ENCODE assay signal across 23 cellular contexts in genomic region chr15:69988541-69989225, GRCh38.
DNase-seq lines count a peak whose midpoint lies in the region; ATAC-seq and TF ChIP-seq lines count a peak whose summit lies in the region.
"Had no signal": no experiment of that assay in that cellular context is flagged by ENCODE, and none has a peak within 500 bp of the region (broad histone marks: within the 10 kb centered on the region; RNA-seq: fewer than 3 reads in every experiment).

No MANE protein-coding gene starts in this region.

- no peaks in the 10 kb centered on the region for H3K9me3 ChIP-seq in SJCRH30 (replicated peaks)
- H3K9me3 ChIP-seq: SJSA1 had no signal

- no peaks in the 10 kb centered on the region; the same call in 1 of the 2 replicates for H4K20me1 ChIP-seq in GM23338 (replicated peaks; ENCODE audit: insufficient read depth)

- H3F3A ChIP-seq in GM23338 (replicated peaks; ENCODE audit: low read depth), result no peaks in the 10 kb centered on the region

- H3K4me3 ChIP-seq in GM23338 (no peak overlapping the region), SJCRH30 (no peak overlapping the region)
- H3K4me3 ChIP-seq: SJSA1 had no signal

- H3K4me3 Mint-ChIP-seq in GM23338 (no peak overlapping the region), memory B cell (no peak overlapping the region)
- H3K4me3 Mint-ChIP-seq: CD8-positive, alpha-beta T cell; H9; T-cell had no signal

- ATAC-seq in GM23338 (no peak), memory B cell (ENCODE audit: low read depth) (no peak), HG03135 (IDR thresholded peaks at IDR 0.05; ENCODE audit: unreplicated experiment) (no peak), HG02973 (IDR thresholded peaks at IDR 0.05; ENCODE audit: unreplicated experiment) (no peak), GM19395 (IDR thresholded peaks at IDR 0.05; ENCODE audit: unreplicated experiment) (no peak)
- ATAC-seq: CD8-positive, alpha-beta T cell; T-cell had no signal

- H3K27ac ChIP-seq in C4-2B, result peak overlapping the region; percentile 67
- H3K27ac ChIP-seq in GM23338 (ENCODE audit: low read depth), result no peak overlapping the region
- no peak overlapping the region for H3K27ac ChIP-seq in SJCRH30
- H3K27ac ChIP-seq: SJSA1 had no signal

- no peaks in the 10 kb centered on the region for H3K9me3 Mint-ChIP-seq in GM23338
- H3K9me3 Mint-ChIP-seq in memory B cell, result no peaks in the 10 kb centered on the region
- H3K9me3 Mint-ChIP-seq: CD8-positive, alpha-beta T cell; H9; T-cell had no signal

- H2AFZ ChIP-seq in GM23338, result no peak overlapping the region

- no peaks in the 10 kb centered on the region for H3K79me2 ChIP-seq in GM23338 (replicated peaks; ENCODE audit: insufficient read depth)

- H3K36me3 ChIP-seq in GM23338 (ENCODE audit: insufficient read depth) (no peaks in the 10 kb centered on the region), SJCRH30 (no peaks in the 10 kb centered on the region)
- H3K36me3 ChIP-seq: SJSA1 had no signal

- TF ChIP-seq CTCF in C4-2B (conservative IDR thresholded peaks at IDR 0.05) (no peak), GM23338 (conservative IDR thresholded peaks at IDR 0.05; ENCODE audit: low read depth in 2 of 2) (no peak)

- H3K27ac Mint-ChIP-seq in GM23338 (no peak overlapping the region), memory B cell (peak overlapping the region; percentile 35)
- H3K27ac Mint-ChIP-seq: CD8-positive, alpha-beta T cell; H9; T-cell had no signal

- H3K4me1 Mint-ChIP-seq in GM23338 (peaks cover 8% of the 10 kb centered on the region), memory B cell (peaks cover 44% of the 10 kb centered on the region)
- H3K4me1 Mint-ChIP-seq: T-cell had no signal

- no peaks in the 10 kb centered on the region for H3K9me2 ChIP-seq in GM23338 (ENCODE audit: insufficient read depth)

- H3K36me3 Mint-ChIP-seq in GM23338 (ENCODE audit: low read depth) (no peaks in the 10 kb centered on the region), memory B cell (peaks cover 3% of the 10 kb centered on the region)
- H3K36me3 Mint-ChIP-seq: CD8-positive, alpha-beta T cell; T-cell had no signal

- no peak overlapping the region for H3K4me2 ChIP-seq in GM23338

- H3K27me3 Mint-ChIP-seq in GM23338 (ENCODE audit: insufficient read depth, low read depth, poor library complexity) (peaks cover 9% of the 10 kb centered on the region), memory B cell (no peaks in the 10 kb centered on the region)

- H3K27me3 ChIP-seq in GM23338 (ENCODE audit: insufficient read depth) (no peaks in the 10 kb centered on the region), SJCRH30 (peaks cover 9% of the 10 kb centered on the region)
- H3K27me3 ChIP-seq: SJSA1 had no signal

- H3K4me1 ChIP-seq in GM23338 (ENCODE audit: insufficient read depth), result peaks cover 10% of the 10 kb centered on the region
- H3K4me1 ChIP-seq in SJCRH30, result peaks cover 10% of the 10 kb centered on the region; the same call in 1 of the 2 replicates

- peak; percentile 45 for DNase-seq in GM23338 (ENCODE audit: low spot score)
- DNase-seq in SJCRH30, result peak; percentile 34 to 51
- no peak for DNase-seq in memory B cell (ENCODE audit: low spot score in 2 of 2)
- DNase-seq: C1 segment of cervical spinal cord; CD8-positive, alpha-beta T cell; DMS 273 treated with DMSO at 0.1 percent for 48 hours; DMS79; H9; KBM-7; MV-4-11; NCI-H1105; NCI-H1436 treated with DMSO at 0.1 percent for 48 hours; NCI-H187 treated with DMSO at 0.1 percent for 48 hours; NCI-H2107; NCI-H524 treated with DMSO at 0.1 percent for 48 hours; NCI-H774; NK-92 treated with Interleukin-12 subunit alpha and Interleukin-12 subunit beta, amount 100 ng/mL, for 24 hours; T-cell had no signal

TF ChIP-seq in GM23338, 12 proteins besides CTCF, POLR2A, EP300 and RAD21 (continues in another document):
- TF ChIP-seq ZNF114 (CRISPR knock-in tag; IDR thresholded peaks at IDR 0.05) (no peak), STAT1 (IDR thresholded peaks at IDR 0.05; ENCODE audit: unreplicated experiment) (no peak), CREB1 (CRISPR knock-in tag; IDR thresholded peaks at IDR 0.05; ENCODE audit: low read depth) (no peak), ZNF462 (CRISPR knock-in tag; IDR thresholded peaks at IDR 0.05) (no peak), NANOG (IDR thresholded peaks at IDR 0.05; ENCODE audit: borderline replicate concordance) (no peak), EZH2phosphoT487 (IDR thresholded peaks at IDR 0.05; ENCODE audit: unreplicated experiment) (no peak), EZH2 (IDR thresholded peaks at IDR 0.05; ENCODE audit: low read depth, unreplicated experiment) (no peak), ZNF331 (CRISPR knock-in tag; IDR thresholded peaks at IDR 0.05; ENCODE audit: low read depth) (no peak), POLR2AphosphoS5 (IDR thresholded peaks at IDR 0.05; ENCODE audit: low read depth) (no peak)

Comparison
In these comparisons a context has a peak if more than half of its experiments do, and no peak if none do; other contexts are left out.
1. DNase-seq: peak in GM23338 (single experiment) and SJCRH30 (2 of 2); none in memory B cell (0 of 2).